10 cellular contexts compared by ENCODE assay signal in genomic region chrX:100895365-100896075, GRCh38. TPM values are rescaled to one million over a fixed set of nuclear protein-coding genes. Genes with fewer than 3 reads are reported as not detected.
A peak's percentile ranks its signal among the peaks of the same experiment; 100 is the strongest.
DNase-seq lines count a peak whose midpoint lies in the region; ATAC-seq, FAIRE-seq and TF ChIP-seq lines count a peak whose summit lies in the region.
"Had no signal": no experiment of that assay in that cellular context is flagged by ENCODE, and none has a peak within 500 bp of the region (broad histone marks: within the 10 kb centered on the region; RNA-seq: fewer than 3 reads in every experiment).

No MANE protein-coding gene starts in this region.

- H2AFZ ChIP-seq in PC-3 (ENCODE audit: low read length), result peak overlapping the region; percentile 57; the same call in 1 of the 2 replicates

- no peak overlapping the region for H3K27ac ChIP-seq in A549
- no peak overlapping the region for H3K27ac ChIP-seq in DOHH2 (ENCODE audit: low read depth, low read length)
- H3K27ac ChIP-seq in PC-3 (ENCODE audit: low read length), result no peak overlapping the region
- no peak overlapping the region for H3K27ac ChIP-seq in psoas muscle
- H3K27ac ChIP-seq in ascending aorta, result no peak overlapping the region
- H3K27ac ChIP-seq: thoracic aorta had no signal

- no peaks in the 10 kb centered on the region for H4K20me1 ChIP-seq in DOHH2 (ENCODE audit: control insufficient read depth, insufficient read depth, low read depth, low read length)
- no peaks in the 10 kb centered on the region for H4K20me1 ChIP-seq in PC-3 (ENCODE audit: low read length)

- no peak overlapping the region for H3K9ac ChIP-seq in PC-3 (ENCODE audit: low read length)

- H3K4me1 ChIP-seq in A549, result no peaks in the 10 kb centered on the region
- H3K4me1 ChIP-seq in DOHH2 (ENCODE audit: control insufficient read depth, low read length), result no peaks in the 10 kb centered on the region
- H3K4me1 ChIP-seq in PC-3 (ENCODE audit: insufficient read depth, low read length), result 0 out of 2 replicates have a peak, but pooled peaks cover 3% of the 10 kb centered on the region
- no peaks in the 10 kb centered on the region for H3K4me1 ChIP-seq in psoas muscle
- no peaks in the 10 kb centered on the region for H3K4me1 ChIP-seq in ascending aorta

- no peaks in the 10 kb centered on the region for H3K9me3 ChIP-seq in A549
- H3K9me3 ChIP-seq in DOHH2 (ENCODE audit: control insufficient read depth, insufficient read depth, low read length), result no peaks in the 10 kb centered on the region
- H3K9me3 ChIP-seq in PC-3 (ENCODE audit: low read length), result no peaks in the 10 kb centered on the region
- no peaks in the 10 kb centered on the region for H3K9me3 ChIP-seq in psoas muscle
- no peaks in the 10 kb centered on the region for H3K9me3 ChIP-seq in ascending aorta
- H3K9me3 ChIP-seq: thoracic aorta had no signal

- no peaks in the 10 kb centered on the region for H3K79me2 ChIP-seq in DOHH2 (ENCODE audit: control insufficient read depth, low read length)
- no peaks in the 10 kb centered on the region for H3K79me2 ChIP-seq in PC-3 (ENCODE audit: low read length)

- DNase-seq in A549 (ENCODE audit: low read depth in 1 of 2, low spot score in 1 of 2) (peak in 1 of 2 experiments; percentile 56), PC-3 (peak; percentile 69), epithelial cell of proximal tubule (ENCODE audit: low read depth) (no peak), psoas muscle (no peak), ascending aorta (ENCODE audit: low spot score in 2 of 2) (no peak)

- H3K4me2 ChIP-seq in A549 (no peak overlapping the region), DOHH2 (ENCODE audit: low read length) (no peak overlapping the region), PC-3 (ENCODE audit: low read length) (no peak overlapping the region)

- no peaks in the 10 kb centered on the region for H3K27me3 ChIP-seq in DOHH2 (ENCODE audit: control insufficient read depth, low read length)
- no peaks in the 10 kb centered on the region for H3K27me3 ChIP-seq in PC-3 (ENCODE audit: low read length)
- H3K27me3 ChIP-seq in psoas muscle (ENCODE audit: insufficient read depth in 3 of 3, low read length in 2 of 3), result peaks cover 0 to 6% (median 0%) of the 10 kb centered on the region in 3 donors
- no peaks in the 10 kb centered on the region for H3K27me3 ChIP-seq in ascending aorta

- POLR2A ChIA-PET in A549 (lab: Yijun Ruan, JAX) (interaction anchor here (1.0 kb wide), 1 partner anchor 495 kb away, joined by 3 read pairs; no protein-coding TSS in a partner anchor), PC-3 (lab: Charles Lee; ENCODE audit: unreplicated experiment) (no interaction called here)

- H3K9me2 ChIP-seq in DOHH2 (replicated peaks; ENCODE audit: control insufficient read depth, low read length) (no peaks in the 10 kb centered on the region), PC-3 (replicated peaks; ENCODE audit: low read length) (no peaks in the 10 kb centered on the region)

- H3F3A ChIP-seq in DOHH2 (ENCODE audit: control insufficient read depth, insufficient read depth) (no peaks in the 10 kb centered on the region), PC-3 (ENCODE audit: low read length, unreplicated experiment) (no peaks in the 10 kb centered on the region)

- intact Hi-C loops in PC-3 (cut with micrococcal nuclease), result loop anchor here (1.0 to 10.0 kb wide), 3 partner anchors 99 to 392 kb away; no protein-coding TSS in a partner anchor
- intact Hi-C loops in psoas muscle (cut with DNase I), result loop anchor here in 1 of 2 donors (10.0 kb wide), 1 partner anchor 389 kb away; no protein-coding TSS in a partner anchor
- intact Hi-C loops in ascending aorta (cut with DNase I), result no loop called here

- peak; percentile 99 for FAIRE-seq in A549 (lab: Jason Lieb, UNC)

- peak; percentile 78 to 82 for TF ChIP-seq RAD21 in A549 (conservative IDR thresholded peaks at IDR 0.05 in 1 of 2, IDR thresholded peaks at IDR 0.05 in 1 of 2)

- BruUV-seq in PC-3 (replicated peaks; lab: Mats Ljungman, UMichigan), result no TSS peak

- TF ChIP-seq POLR2A in A549 (IDR thresholded peaks at IDR 0.05; ENCODE audit: low read length), result no peak

- H3K4me3 ChIP-seq in A549 (no peak overlapping the region), DOHH2 (ENCODE audit: low read length) (no peak overlapping the region), PC-3 (ENCODE audit: low read length) (no peak overlapping the region), epithelial cell of proximal tubule (ENCODE audit: low read depth, low read length) (no peak overlapping the region), psoas muscle (no peak overlapping the region), ascending aorta (no peak overlapping the region)
- H3K4me3 ChIP-seq: thoracic aorta had no signal

- ATAC-seq in A549 (peak; percentile 77 to 87; a peak in 5 of 6 replicates), HG03175 (IDR thresholded peaks at IDR 0.05; ENCODE audit: unreplicated experiment) (peak; percentile 43), PC-3 (peak; percentile 78), psoas muscle (no peak)
- ATAC-seq in activated CD4-positive, CD25-positive, alpha-beta regulatory T cell treated with anti-CD3 and anti-CD28 coated beads, Interleukin-2, amount 50 U/mL, for 24 hours, result no peak

- peak; percentile 66 for TF ChIP-seq CTCF in A549 (IDR thresholded peaks at IDR 0.05)
- peak; percentile 50 for TF ChIP-seq CTCF in DOHH2 (IDR thresholded peaks at IDR 0.05; ENCODE audit: low read depth, low read length, poor library complexity, severe bottlenecking)
- TF ChIP-seq CTCF in PC-3 (conservative IDR thresholded peaks at IDR 0.05; ENCODE audit: low read depth, low read length), result peak; percentile 77
- peak; percentile 74 for TF ChIP-seq CTCF in epithelial cell of proximal tubule (conservative IDR thresholded peaks at IDR 0.05; ENCODE audit: low read depth, low read length)
- TF ChIP-seq CTCF in psoas muscle (IDR thresholded peaks at IDR 0.05), result peak; percentile 22
- TF ChIP-seq CTCF in ascending aorta (IDR thresholded peaks at IDR 0.05), result peak in 1 of 3 experiments; percentile 25

- H3K36me3 ChIP-seq in DOHH2 (ENCODE audit: control insufficient read depth, low read length), result no peaks in the 10 kb centered on the region
- H3K36me3 ChIP-seq in PC-3 (ENCODE audit: low read depth, low read length), result no peaks in the 10 kb centered on the region
- H3K36me3 ChIP-seq in psoas muscle (ENCODE audit: insufficient read depth in 1 of 2, low read depth in 1 of 2), result no peaks in the 10 kb centered on the region
- no peaks in the 10 kb centered on the region for H3K36me3 ChIP-seq in ascending aorta
- H3K36me3 ChIP-seq: thoracic aorta had no signal

- TF ChIP-seq EP300 in A549 (IDR thresholded peaks at IDR 0.05), result no peak

- WGBS in A549 (ENCODE audit: missing lambda C conversion rate), result 19% methylated on average over 5 of the region's 5 CpGs
- 20 to 31% (median 28%) methylated on average over 5 of the region's 5 CpGs for WGBS in psoas muscle, 3 donors

- CTCF ChIA-PET in A549 (lab: Yijun Ruan, JAX) (interaction anchor here (0.6 to 2.5 kb wide), 10 partner anchors 17 to 392 kb away, joined by 3 to 8 read pairs (median 4); no protein-coding TSS in a partner anchor), PC-3 (lab: Charles Lee) (no interaction called here)

TF ChIP-seq in A549, 52 proteins besides CTCF, POLR2A, EP300 and RAD21:
- peak; percentile 77 for TF ChIP-seq SMC3 (IDR thresholded peaks at IDR 0.05)
- TF ChIP-seq HES2 (IDR thresholded peaks at IDR 0.05), result no peak

RNA-seq across cellular contexts. Expression of gene NOX1, which starts 21.4 kb away (rescaled TPM):
- polyA plus RNA-seq in A549 (2011; rRNA removed) (1.4 and 2.4 TPM in 2 replicates), A549 (2017; fragmentation: RNase III; extraction: RNeasy Plus Mini Kit Qiagen cat#74134 plus additional on column Dnase treatment) (0.07 TPM in 1 of 3 replicates, not detected in the others), psoas muscle (not detected)
- 0.03 TPM in 2 replicates for polyA plus RNA-seq in A549 (2012; cell fraction: cytosol; rRNA removed)
- 0.04 TPM in 1 of 2 replicates, not detected in the other for polyA plus RNA-seq in A549 (2012; cell fraction: nucleus; rRNA removed)
- polyA minus RNA-seq in A549 (2011; rRNA and poly(A)+ RNA removed), result 1.7 and 3.9 TPM in 2 replicates
- total RNA-seq in PC-3 (2014; rRNA removed) (not detected in 2 replicates), epithelial cell of proximal tubule (not detected in 2 replicates), psoas muscle (not detected), ascending aorta (not detected)
- total RNA-seq: glomerular endothelial cell, thoracic aorta had no signal

RNA-seq across cellular contexts. Expression of gene XKRX, which starts 33.2 kb away (rescaled TPM):
- 0.50 and 0.65 TPM in 2 replicates for polyA plus RNA-seq in A549 (2011; rRNA removed)
- polyA plus RNA-seq in A549 (2012; cell fraction: cytosol; rRNA removed), result 0.03 TPM in 2 replicates
- 0.02 and 0.06 TPM in 2 replicates for polyA plus RNA-seq in A549 (2012; cell fraction: nucleus; rRNA removed)
- polyA plus RNA-seq in A549 (2017; fragmentation: RNase III; extraction: RNeasy Plus Mini Kit Qiagen cat#74134 plus additional on column Dnase treatment), result 0.12 to 0.16 TPM (median 0.13 TPM) in 3 replicates
- polyA minus RNA-seq in A549 (2011; rRNA and poly(A)+ RNA removed), result 0.66 and 1.2 TPM in 2 replicates
- total RNA-seq in PC-3 (2014; rRNA removed), result 0.46 and 0.55 TPM in 2 replicates
- total RNA-seq in epithelial cell of proximal tubule, result not detected in 2 replicates
- under 1 TPM in 3 of 4 donors, not detected in 1; 0.08 to 0.28 (median 0.09) TPM for total RNA-seq in psoas muscle
- under 1 TPM in 2 of 3 donors, not detected in 1; 0.05 to 0.26 TPM for polyA plus RNA-seq in psoas muscle
- not detected for total RNA-seq in ascending aorta

Comparison
In these comparisons a context has a peak if more than half of its experiments do, and no peak if none do; other contexts are left out.
1. ATAC-seq: peak in A549 (2 of 2), HG03175 (single experiment) and PC-3 (single experiment); none in psoas muscle (0 of 4) and activated CD4-positive, CD25-positive, alpha-beta regulatory T cell treated with anti-CD3 and anti-CD28 coated beads, Interleukin-2, amount 50 U/mL, for 24 hours (0 of 2).